ENCODE assay signal across 1 cellular context in genomic region chr2:199989822-199990221, GRCh38.
TF ChIP-seq lines count a peak whose summit lies in the region.

No MANE protein-coding gene starts in this region.

TF ChIP-seq in HepG2, 621 proteins besides CTCF, POLR2A, EP300 and RAD21:
- TF ChIP-seq ZNF572 (CRISPR knock-in tag; IDR thresholded peaks at IDR 0.05): no peak
- TF ChIP-seq, protein P1, sequence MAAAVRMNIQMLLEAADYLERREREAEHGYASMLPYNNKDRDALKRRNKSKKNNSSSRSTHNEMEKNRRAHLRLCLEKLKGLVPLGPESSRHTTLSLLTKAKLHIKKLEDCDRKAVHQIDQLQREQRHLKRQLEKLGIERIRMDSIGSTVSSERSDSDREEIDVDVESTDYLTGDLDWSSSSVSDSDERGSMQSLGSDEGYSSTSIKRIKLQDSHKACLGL (CRISPR knock-in tag; IDR thresholded peaks at IDR 0.05): no peak
